In the genomic region with DNA sequence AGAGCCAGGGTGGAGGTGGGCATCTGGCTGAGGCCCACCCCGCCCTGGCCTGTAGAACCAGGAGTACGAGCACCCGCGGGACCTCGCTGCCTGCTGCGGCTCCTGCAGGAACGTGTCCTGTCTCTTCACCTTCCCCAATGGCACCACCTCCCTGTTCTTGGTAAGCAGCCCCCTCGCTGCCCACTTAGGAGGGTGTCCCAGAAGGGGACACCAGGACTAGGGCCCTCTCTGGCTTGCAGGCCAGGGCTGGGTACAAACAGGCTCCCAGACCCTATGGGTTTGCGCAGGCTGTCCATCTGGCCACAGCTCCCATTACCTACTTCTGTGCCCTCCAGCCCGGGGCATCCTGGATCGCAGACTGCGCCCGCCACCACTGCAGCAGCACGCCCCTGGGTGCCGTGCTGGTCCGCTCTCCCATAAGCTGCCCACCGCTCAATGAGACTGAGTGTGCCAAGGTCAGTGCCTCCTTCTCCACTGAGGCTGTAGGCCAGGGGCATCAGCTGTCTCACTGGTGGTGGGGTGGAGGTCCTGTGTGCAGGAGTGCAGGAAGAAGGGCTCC, we compare ENCODE assay signal across 21 cellular contexts.
A peak's percentile ranks its signal among the peaks of the same experiment; 100 is the strongest.
DNase-seq lines count a peak whose midpoint lies in the region; ATAC-seq and TF ChIP-seq lines count a peak whose summit lies in the region.
"Had no signal": no experiment of that assay in that cellular context is flagged by ENCODE, and none has a peak within 500 bp of the region (broad histone marks: within the 10 kb centered on the region; RNA-seq: fewer than 3 reads in every experiment).

No MANE protein-coding gene starts in this region.

- H3K27ac ChIP-seq in neuronal stem cell (replicated peaks; ENCODE audit: low read length), result no peak overlapping the region
- H3K27ac ChIP-seq: BLaER1 treated with 17β-estradiol and CSF1 and Interleukin-3, amounts not matched to agents 10 nM and 100 nM; GM23248 had no signal

- no peak overlapping the region for H3K27ac Mint-ChIP-seq in activated CD4-positive, alpha-beta T cell treated with anti-CD3 and anti-CD28 coated beads, Interleukin-2, amount 10 ng/mL, durations not matched to agents 24 days and 14 days
- H3K27ac Mint-ChIP-seq: CD8-positive, alpha-beta T cell; HFFc6; IgD-negative memory B cell had no signal

- TF ChIP-seq CTCF in GM20000 (IDR thresholded peaks at IDR 0.05; ENCODE audit: extremely low read depth, missing control alignments), result no peak

- no peak overlapping the region for H2BK15ac ChIP-seq in neuronal stem cell (ENCODE audit: low read length)

- intact Hi-C loops in activated CD4-positive, alpha-beta T cell treated with anti-CD3 and anti-CD28 coated beads, Interleukin-2, amount 10 ng/mL, durations not matched to agents 24 days and 14 days (cut with micrococcal nuclease), result no loop called here

- H4K91ac ChIP-seq in neuronal stem cell (ENCODE audit: low read depth, low read length, poor library complexity), result no peak overlapping the region

- peaks cover 0 to 12% (median 0%) of the 10 kb centered on the region in 3 experiments for H3K27me3 ChIP-seq in neuronal stem cell (ENCODE audit: control insufficient read depth in 3 of 3, insufficient read depth in 3 of 3, low read depth in 1 of 3, low read length in 3 of 3)
- H3K27me3 ChIP-seq: BLaER1 treated with 17β-estradiol and CSF1 and Interleukin-3, amounts not matched to agents 10 nM and 100 nM had no signal

- H3K4me3 ChIP-seq in neuronal stem cell (ENCODE audit: low read length in 2 of 2), result no peak overlapping the region
- H3K4me3 ChIP-seq: BLaER1 treated with 17β-estradiol and CSF1 and Interleukin-3, amounts not matched to agents 10 nM and 100 nM; GM12878; GM23248 had no signal

- no peaks in the 10 kb centered on the region for H3K27me3 Mint-ChIP-seq in activated CD4-positive, alpha-beta T cell treated with anti-CD3 and anti-CD28 coated beads, Interleukin-2, amount 10 ng/mL, durations not matched to agents 24 days and 14 days
- H3K27me3 Mint-ChIP-seq: IgD-negative memory B cell had no signal

- peak overlapping the region; percentile 82 for H3K18ac ChIP-seq in neuronal stem cell (ENCODE audit: low read length)

- no peak overlapping the region for H2BK5ac ChIP-seq in neuronal stem cell (ENCODE audit: low read length)

- DNase-seq in activated CD4-positive, alpha-beta T cell treated with anti-CD3 and anti-CD28 coated beads, Interleukin-2, amount 10 ng/mL, durations not matched to agents 24 days and 14 days, result peak; percentile 31
- DNase-seq in activated CD4-positive, alpha-beta T cell treated with anti-CD3 and anti-CD28 coated beads, Interleukin-2, amount 50 U/mL, for 1 hour, result no peak
- DNase-seq in GM20000 (ENCODE audit: low spot score) (peak; percentile 2), neuronal stem cell (ENCODE audit: low spot score) (no peak), NCI-H146 (lab: John Stamatoyannopoulos, UW) (no peak), SIG-M5 (lab: John Stamatoyannopoulos, UW) (no peak)
- DNase-seq: 8988T; CD8-positive, alpha-beta T cell; COR-L47; DMS153; DMS79; GDM1; GM23248; HFFc6; KBM-7 had no signal

- H2AFZ ChIP-seq in neuronal stem cell (ENCODE audit: low read length), result no peak overlapping the region
- H2AFZ ChIP-seq: GM23248 had no signal

- H3K23ac ChIP-seq in neuronal stem cell (ENCODE audit: low read depth, low read length, poor library complexity), result no peak overlapping the region

- peak overlapping the region; percentile 70 for H3K4ac ChIP-seq in neuronal stem cell (ENCODE audit: low read length)

- H2AK5ac ChIP-seq in neuronal stem cell (ENCODE audit: low read depth, low read length), result peak overlapping the region; percentile 58

- no CpG with 5 or more reads among the region's 17 CpGs for WGBS in neuronal stem cell (ENCODE audit: extremely low coverage in 2 of 2, insufficient read length in 2 of 2, insufficient replicate concordance in 1 of 2), 2 donors

- no peak overlapping the region for H2BK12ac ChIP-seq in neuronal stem cell (ENCODE audit: low read length)

- no peaks in the 10 kb centered on the region for H3K4me1 Mint-ChIP-seq in activated CD4-positive, alpha-beta T cell treated with anti-CD3 and anti-CD28 coated beads, Interleukin-2, amount 10 ng/mL, durations not matched to agents 24 days and 14 days
- H3K4me1 Mint-ChIP-seq: IgD-negative memory B cell had no signal

- no peaks in the 10 kb centered on the region for H3K36me3 ChIP-seq in neuronal stem cell (replicated peaks in 1 of 2; ENCODE audit: control insufficient read depth in 2 of 2, insufficient read depth in 2 of 2, low read length in 2 of 2)
- H3K36me3 ChIP-seq: BLaER1 treated with 17β-estradiol and CSF1 and Interleukin-3, amounts not matched to agents 10 nM and 100 nM had no signal

- H4K8ac ChIP-seq in neuronal stem cell (ENCODE audit: low read depth, low read length), result no peak overlapping the region

- H3K4me3 Mint-ChIP-seq in activated CD4-positive, alpha-beta T cell treated with anti-CD3 and anti-CD28 coated beads, Interleukin-2, amount 10 ng/mL, durations not matched to agents 24 days and 14 days, result no peak overlapping the region
- H3K4me3 Mint-ChIP-seq: CD8-positive, alpha-beta T cell; HFFc6; IgD-negative memory B cell had no signal

- no peaks in the 10 kb centered on the region for H3K4me1 ChIP-seq in neuronal stem cell (ENCODE audit: control insufficient read depth in 2 of 2, insufficient read depth in 1 of 2, low read depth in 1 of 2, low read length in 2 of 2)

- H3K4me2 ChIP-seq in neuronal stem cell (ENCODE audit: insufficient read depth, low read length, poor library complexity, severe bottlenecking), result no peak overlapping the region

- no peak overlapping the region for H2BK120ac ChIP-seq in neuronal stem cell (ENCODE audit: low read depth, low read length)

- H3K14ac ChIP-seq in neuronal stem cell (ENCODE audit: low read length), result peak overlapping the region; percentile 33

- no peaks in the 10 kb centered on the region for H3K36me3 Mint-ChIP-seq in activated CD4-positive, alpha-beta T cell treated with anti-CD3 and anti-CD28 coated beads, Interleukin-2, amount 10 ng/mL, durations not matched to agents 24 days and 14 days (ENCODE audit: low read depth)
- H3K36me3 Mint-ChIP-seq: CD8-positive, alpha-beta T cell; IgD-negative memory B cell had no signal

- H3K9me3 ChIP-seq in neuronal stem cell (replicated peaks in 1 of 2; ENCODE audit: control insufficient read depth in 2 of 2, insufficient read depth in 1 of 2, low read depth in 1 of 2, low read length in 2 of 2), result no peaks in the 10 kb centered on the region

- H3K79me1 ChIP-seq in neuronal stem cell (ENCODE audit: low read depth, low read length), result no peaks in the 10 kb centered on the region

- ATAC-seq in HG02610 (IDR thresholded peaks at IDR 0.05; ENCODE audit: unreplicated experiment), result no peak
- ATAC-seq: CD8-positive, alpha-beta T cell; GM12878; HCT116; HepG2 had no signal

- H3K9ac ChIP-seq in neuronal stem cell (ENCODE audit: low read depth, low read length, poor library complexity), result no peak overlapping the region
- H3K9ac ChIP-seq: BLaER1 treated with 17β-estradiol and CSF1 and Interleukin-3, amounts not matched to agents 10 nM and 100 nM; GM23248 had no signal

- H3K9me3 Mint-ChIP-seq in activated CD4-positive, alpha-beta T cell treated with anti-CD3 and anti-CD28 coated beads, Interleukin-2, amount 10 ng/mL, durations not matched to agents 24 days and 14 days, result no peaks in the 10 kb centered on the region
- H3K9me3 Mint-ChIP-seq: CD8-positive, alpha-beta T cell; HFFc6; IgD-negative memory B cell had no signal

Comparison
In these comparisons a context has a peak if more than half of its experiments do, and no peak if none do; other contexts are left out.
1. DNase-seq: peak in activated CD4-positive, alpha-beta T cell treated with anti-CD3 and anti-CD28 coated beads, Interleukin-2, amount 10 ng/mL, durations not matched to agents 24 days and 14 days (single experiment) and GM20000 (single experiment); none in activated CD4-positive, alpha-beta T cell treated with anti-CD3 and anti-CD28 coated beads, Interleukin-2, amount 50 U/mL, for 1 hour (single experiment), neuronal stem cell (single experiment), NCI-H146 (single experiment) and SIG-M5 (single experiment).